In genomic region chr12:87231818-87232217, GRCh38 we compare ENCODE assay signal across 20 cellular contexts.
DNase-seq lines count a peak whose midpoint lies in the region; ATAC-seq, FAIRE-seq and TF ChIP-seq lines count a peak whose summit lies in the region.
"Had no signal": no experiment of that assay in that cellular context is flagged by ENCODE, and none has a peak within 500 bp of the region (broad histone marks: within the 10 kb centered on the region; RNA-seq: fewer than 3 reads in every experiment).

No MANE protein-coding gene starts in this region.

- no peaks in the 10 kb centered on the region for H3K36me3 ChIP-seq in RWPE2 (ENCODE audit: low read depth)
- H3K36me3 ChIP-seq in keratinocyte (ENCODE audit: control insufficient read depth in 2 of 2, extremely low read depth in 1 of 2, insufficient read depth in 2 of 2, low read length in 2 of 2): no peaks in the 10 kb centered on the region
- H3K36me3 ChIP-seq: BE2C, HAP-1 had no signal

- H3K9me1 ChIP-seq in keratinocyte (ENCODE audit: control insufficient read depth, extremely low read depth, insufficient read depth, low read length): no peaks in the 10 kb centered on the region

- no peak overlapping the region for H2AFZ ChIP-seq in keratinocyte (ENCODE audit: control insufficient read depth, low read length)

- dilution Hi-C loops in keratinocyte (cut with MboI; ENCODE audit: extremely low pct_ligation_motif_present, low sequenced_read_pairs): no loop called here

- H3K27me3 ChIP-seq in RWPE2 (ENCODE audit: insufficient read depth, poor library complexity, severe bottlenecking) (no peaks in the 10 kb centered on the region), keratinocyte (ENCODE audit: control insufficient read depth, extremely low read depth, insufficient read depth, low read length) (no peaks in the 10 kb centered on the region)
- H3K27me3 ChIP-seq: BE2C had no signal

- no peaks in the 10 kb centered on the region for H3K9me3 ChIP-seq in RWPE2 (ENCODE audit: severe bottlenecking)
- H3K9me3 ChIP-seq in keratinocyte (ENCODE audit: control insufficient read depth, low read depth, low read length): no peaks in the 10 kb centered on the region
- H3K9me3 ChIP-seq: A549, BE2C, HAP-1 had no signal

- H3K9ac ChIP-seq in keratinocyte (ENCODE audit: control insufficient read depth, extremely low read depth, insufficient read depth, low read length): no peak overlapping the region

- no peaks in the 10 kb centered on the region for H3K79me2 ChIP-seq in keratinocyte (ENCODE audit: control insufficient read depth, insufficient read depth, low read length)

- TF ChIP-seq CTCF in RWPE2 (IDR thresholded peaks at IDR 0.05; ENCODE audit: poor library complexity, severe bottlenecking) (no peak), epithelial cell of esophagus (IDR thresholded peaks at IDR 0.05; ENCODE audit: insufficient read depth, low read depth, low read length, missing control alignments) (no peak), keratinocyte (optimal IDR thresholded peaks at IDR 0.05 in 1 of 3, IDR thresholded peaks at IDR 0.05 in 1 of 3, conservative IDR thresholded peaks at IDR 0.05 in 1 of 3; ENCODE audit: extremely low read depth in 1 of 3, insufficient read depth in 2 of 3, low read length in 3 of 3) (no peak)

- H3K27ac ChIP-seq in RWPE2 (ENCODE audit: poor library complexity, severe bottlenecking) (no peak overlapping the region), keratinocyte (ENCODE audit: control insufficient read depth, insufficient read depth, low read length) (no peak overlapping the region)
- H3K27ac ChIP-seq: A549, C4-2B, HL-60 had no signal

- H3K4me3 ChIP-seq in RWPE2 (ENCODE audit: severe bottlenecking) (no peak overlapping the region), epithelial cell of esophagus (ENCODE audit: low read length) (no peak overlapping the region), keratinocyte (ENCODE audit: control insufficient read depth in 2 of 3, extremely low read depth in 1 of 3, insufficient read depth in 2 of 3, low read depth in 1 of 3, low read length in 3 of 3) (no peak overlapping the region)
- H3K4me3 ChIP-seq: A549, HAP-1 had no signal

- H3K4me1 ChIP-seq in RWPE2 (ENCODE audit: insufficient read depth, poor library complexity, severe bottlenecking) (peaks cover 3% of the 10 kb centered on the region), keratinocyte (ENCODE audit: control insufficient read depth, extremely low read depth, insufficient read depth, low read length) (peaks cover 2% of the 10 kb centered on the region)
- H3K4me1 ChIP-seq: A549, BE2C, HAP-1 had no signal

- DNase-seq in NCI-H69 (lab: John Stamatoyannopoulos, UW): peak; percentile 33
- no peak for DNase-seq in RWPE2 (ENCODE audit: low spot score)
- DNase-seq in epithelial cell of esophagus (ENCODE audit: low read depth): peak; percentile 77
- DNase-seq in keratinocyte (ENCODE audit: low read depth, low spot score): peak; percentile 5
- DNase-seq in mesenteric fat pad (ENCODE audit: low spot score): no peak
- DNase-seq: BE2C; CD4-positive, alpha-beta memory T cell; COR-L47; DMS153; DMS79 treated with DMSO at 0.1 percent for 48 hours; EL had no signal

- no peaks in the 10 kb centered on the region for H4K20me1 ChIP-seq in keratinocyte (ENCODE audit: control insufficient read depth, extremely low read depth, insufficient read depth, low read length)

- no peak overlapping the region for H3K4me2 ChIP-seq in keratinocyte (ENCODE audit: control insufficient read depth, extremely low read depth, insufficient read depth, low read depth, low read length)
- H3K4me2 ChIP-seq: A549 had no signal

- ATAC-seq in RWPE2 (ENCODE audit: low read depth) (peak; percentile 77), GM21526 (IDR thresholded peaks at IDR 0.05; ENCODE audit: low FRiP score, unreplicated experiment) (no peak)
- ATAC-seq: A549 had no signal

- no peak for FAIRE-seq in keratinocyte (lab: Jason Lieb, UNC)
- FAIRE-seq: A549, D721Med, G401.6, GM12891, H1 had no signal

Comparison
In these comparisons a context has a peak if more than half of its experiments do, and no peak if none do; other contexts are left out.
1. DNase-seq: peak in NCI-H69 (single experiment), epithelial cell of esophagus (single experiment) and keratinocyte (single experiment); none in RWPE2 (single experiment) and mesenteric fat pad (single experiment).